Comparison of ENCODE assay signal across 1 cellular context in genomic region chr5:64333891-64334290, GRCh38.
TF ChIP-seq lines count a peak whose summit lies in the region.

No MANE protein-coding gene starts in this region.

TF ChIP-seq in GM23338, 12 proteins besides CTCF, POLR2A, EP300 and RAD21:
- no peak for TF ChIP-seq EZH2 (IDR thresholded peaks at IDR 0.05; ENCODE audit: low read depth, unreplicated experiment)
- no peak for TF ChIP-seq CREB1 (CRISPR knock-in tag; IDR thresholded peaks at IDR 0.05; ENCODE audit: low read depth)
- TF ChIP-seq EZH2phosphoT487 (IDR thresholded peaks at IDR 0.05; ENCODE audit: unreplicated experiment) = no peak
- no peak for TF ChIP-seq ZNF462 (CRISPR knock-in tag; IDR thresholded peaks at IDR 0.05)
- TF ChIP-seq STAT1 (IDR thresholded peaks at IDR 0.05; ENCODE audit: unreplicated experiment) = no peak
- TF ChIP-seq POLR2AphosphoS5 (IDR thresholded peaks at IDR 0.05; ENCODE audit: low read depth) = no peak
- no peak for TF ChIP-seq ETS1 (IDR thresholded peaks at IDR 0.05)
- TF ChIP-seq JUNB (IDR thresholded peaks at IDR 0.05; ENCODE audit: unreplicated experiment) = no peak
- TF ChIP-seq REST (IDR thresholded peaks at IDR 0.05; ENCODE audit: unreplicated experiment) = no peak
- TF ChIP-seq ZNF114 (CRISPR knock-in tag; IDR thresholded peaks at IDR 0.05) = no peak
- TF ChIP-seq NANOG (IDR thresholded peaks at IDR 0.05; ENCODE audit: borderline replicate concordance) = no peak
- TF ChIP-seq ZNF331 (CRISPR knock-in tag; IDR thresholded peaks at IDR 0.05; ENCODE audit: low read depth) = no peak
